ENCODE assay signal across 16 cellular contexts in genomic region chr15:99453646-99454045, GRCh38.
A peak's percentile ranks its signal among the peaks of the same experiment; 100 is the strongest.
DNase-seq lines count a peak whose midpoint lies in the region; ATAC-seq and TF ChIP-seq lines count a peak whose summit lies in the region.
"Had no signal": no experiment of that assay in that cellular context is flagged by ENCODE, and none has a peak within 500 bp of the region (broad histone marks: within the 10 kb centered on the region; RNA-seq: fewer than 3 reads in every experiment).

No MANE protein-coding gene starts in this region.

- no peak for ATAC-seq in HG03108 (IDR thresholded peaks at IDR 0.05; ENCODE audit: unreplicated experiment)
- ATAC-seq: activated CD8-positive, alpha-beta T cell treated with anti-CD3 and anti-CD28 coated beads for 36 hours; GM23338; stimulated activated effector memory CD8-positive, alpha-beta T cell treated with anti-CD3 and anti-CD28 coated beads, Interleukin-12 subunit alpha, Interleukin-12 subunit beta, amount 100 ng/mL, for 72 hours had no signal

- CTCF ChIA-PET in RWPE1 (lab: Yijun Ruan, JAX) = no interaction called here

- peak overlapping the region; percentile 27 to 88 for H3K4ac ChIP-seq in mesenchymal stem cell (ENCODE audit: low read depth in 1 of 2, low read length in 2 of 2)

- H3K23ac ChIP-seq in mesenchymal stem cell (ENCODE audit: low read length in 2 of 2) = no peak overlapping the region

- no peak overlapping the region for H3K4me3 ChIP-seq in mesenchymal stem cell (ENCODE audit: insufficient read depth in 1 of 2, low read depth in 1 of 2, low read length in 2 of 2)
- H3K4me3 ChIP-seq: GM23338, prostate gland had no signal

- peak overlapping the region in 1 of 2 experiments; percentile 100 for H2BK12ac ChIP-seq in mesenchymal stem cell (ENCODE audit: low read length in 2 of 2)

- H2AK5ac ChIP-seq in mesenchymal stem cell (ENCODE audit: low read length, severe bottlenecking) = no peak overlapping the region

- POLR2A ChIA-PET in RWPE1 (lab: Yijun Ruan, JAX; ENCODE audit: low non-redundant PET) = no interaction called here

- no peak overlapping the region for H2AFZ ChIP-seq in mesenchymal stem cell (ENCODE audit: low read depth, low read length)
- H2AFZ ChIP-seq: GM23338 had no signal

- no peak overlapping the region for H3K9ac ChIP-seq in mesenchymal stem cell (ENCODE audit: low read length)

- H4K8ac ChIP-seq in mesenchymal stem cell (ENCODE audit: low read length) = no peak overlapping the region

- H3K27ac ChIP-seq in RWPE1 (peak overlapping the region; percentile 99), mesenchymal stem cell (ENCODE audit: low read length, poor library complexity, severe bottlenecking) (no peak overlapping the region), substantia nigra (ENCODE audit: low read depth, low read length, poor library complexity, severe bottlenecking) (peak overlapping the region; percentile 77)

- H2BK120ac ChIP-seq in mesenchymal stem cell (ENCODE audit: low read depth, low read length) = no peak overlapping the region

- no peak overlapping the region for H2BK5ac ChIP-seq in mesenchymal stem cell (ENCODE audit: low read depth, low read length, poor library complexity, severe bottlenecking)

- TF ChIP-seq CTCF in RWPE1 (conservative IDR thresholded peaks at IDR 0.05; ENCODE audit: low read depth) = no peak
- no peak for TF ChIP-seq CTCF in nephron progenitor cell (IDR thresholded peaks at IDR 0.05)

- no peak overlapping the region for H3K4me2 ChIP-seq in mesenchymal stem cell (ENCODE audit: low read length, poor library complexity, severe bottlenecking)
- H3K4me2 ChIP-seq: GM23338 had no signal

- H2BK15ac ChIP-seq in mesenchymal stem cell (ENCODE audit: low read depth, poor library complexity, severe bottlenecking) = no peak overlapping the region

- no peaks in the 10 kb centered on the region for H3K9me3 ChIP-seq in mesenchymal stem cell (ENCODE audit: control insufficient read depth, low read length)
- H3K9me3 ChIP-seq: prostate gland had no signal

- intact Hi-C loops in dendritic cell treated with granulocyte-macrophage colony-stimulating factor and Interleukin-4, amounts not matched to agents 40 ng/mL and 50 ng/mL, for 4 days (cut with micrococcal nuclease) = loop anchor here (1.0 to 5.0 kb wide), 3 partner anchors 21 to 113 kb away; no protein-coding TSS in a partner anchor

- H3K4me1 Mint-ChIP-seq in dendritic cell treated with granulocyte-macrophage colony-stimulating factor and Interleukin-4, amounts not matched to agents 40 ng/mL and 50 ng/mL, for 4 days (ENCODE audit: low read depth) = peaks cover 72% of the 10 kb centered on the region
- H3K4me1 Mint-ChIP-seq in nephron progenitor cell = peaks cover 31% of the 10 kb centered on the region
- H3K4me1 Mint-ChIP-seq: GM23338 had no signal

- H3K36me3 ChIP-seq in mesenchymal stem cell (ENCODE audit: control insufficient read depth in 1 of 2, insufficient read depth in 2 of 2, low read depth in 1 of 2, low read length in 2 of 2) = no peaks in the 10 kb centered on the region
- H3K36me3 ChIP-seq: prostate gland had no signal

- H4K91ac ChIP-seq in mesenchymal stem cell (ENCODE audit: low read length) = peak overlapping the region; percentile 55

- no peaks in the 10 kb centered on the region for H3K9me3 Mint-ChIP-seq in dendritic cell treated with granulocyte-macrophage colony-stimulating factor and Interleukin-4, amounts not matched to agents 40 ng/mL and 50 ng/mL, for 4 days
- H3K9me3 Mint-ChIP-seq in nephron progenitor cell = peaks cover under 1% of the 10 kb centered on the region
- H3K9me3 Mint-ChIP-seq: activated CD8-positive, alpha-beta T cell treated with anti-CD3 and anti-CD28 coated beads for 36 hours had no signal

- H3K79me1 ChIP-seq in mesenchymal stem cell (replicated peaks; ENCODE audit: low read length, poor library complexity, severe bottlenecking) = no peaks in the 10 kb centered on the region

- DNase-seq in RWPE1 (ENCODE audit: low spot score) (no peak), mesenchymal stem cell (no peak), substantia nigra (lab: John Stamatoyannopoulos, UW) (no peak), NOMO-1 treated with DMSO at 0.1 percent for 48 hours (lab: John Stamatoyannopoulos, UW; ENCODE audit: unreplicated experiment) (no peak), nephron progenitor cell (no peak)
- DNase-seq: GF-D8, NCI-H774, SHP77, T1000 had no signal

- peak overlapping the region in 1 of 2 experiments; percentile 0 for H3K14ac ChIP-seq in mesenchymal stem cell (ENCODE audit: low read length in 2 of 2)

- H3K27ac Mint-ChIP-seq in dendritic cell treated with granulocyte-macrophage colony-stimulating factor and Interleukin-4, amounts not matched to agents 40 ng/mL and 50 ng/mL, for 4 days = peak overlapping the region; percentile 98
- H3K27ac Mint-ChIP-seq in nephron progenitor cell = no peak overlapping the region
- H3K27ac Mint-ChIP-seq: activated CD8-positive, alpha-beta T cell treated with anti-CD3 and anti-CD28 coated beads for 36 hours; activated naive CD4-positive, alpha-beta T cell treated with anti-CD3 and anti-CD28 coated beads, Interleukin-2, amount 50 U/mL, for 24 hours; GM23338; stimulated activated effector memory CD8-positive, alpha-beta T cell treated with anti-CD3 and anti-CD28 coated beads, Interleukin-12 subunit alpha, Interleukin-12 subunit beta, amount 100 ng/mL, for 72 hours had no signal

- H3K27me3 ChIP-seq in mesenchymal stem cell (ENCODE audit: control insufficient read depth in 1 of 2, insufficient read depth in 1 of 2, low read length in 2 of 2) = no peaks in the 10 kb centered on the region

- H3K4me3 Mint-ChIP-seq in dendritic cell treated with granulocyte-macrophage colony-stimulating factor and Interleukin-4, amounts not matched to agents 40 ng/mL and 50 ng/mL, for 4 days = peak overlapping the region; percentile 62
- no peak overlapping the region for H3K4me3 Mint-ChIP-seq in nephron progenitor cell
- H3K4me3 Mint-ChIP-seq: activated CD8-positive, alpha-beta T cell treated with anti-CD3 and anti-CD28 coated beads for 36 hours; activated naive CD4-positive, alpha-beta T cell treated with anti-CD3 and anti-CD28 coated beads, Interleukin-2, amount 50 U/mL, for 24 hours; GM23338; stimulated activated effector memory CD8-positive, alpha-beta T cell treated with anti-CD3 and anti-CD28 coated beads, Interleukin-12 subunit alpha, Interleukin-12 subunit beta, amount 100 ng/mL, for 72 hours had no signal

- peak overlapping the region; percentile 21 to 54 for H3K18ac ChIP-seq in mesenchymal stem cell (ENCODE audit: low read depth in 1 of 2, low read length in 2 of 2)

- peaks cover 26% of the 10 kb centered on the region for H3K4me1 ChIP-seq in mesenchymal stem cell (ENCODE audit: control insufficient read depth, insufficient read depth, low read depth, low read length)

- WGBS in mesenchymal stem cell = 95% methylated on average over 6 of the region's 6 CpGs

- H3K27me3 Mint-ChIP-seq in dendritic cell treated with granulocyte-macrophage colony-stimulating factor and Interleukin-4, amounts not matched to agents 40 ng/mL and 50 ng/mL, for 4 days = no peaks in the 10 kb centered on the region
- peaks cover 3% of the 10 kb centered on the region for H3K27me3 Mint-ChIP-seq in nephron progenitor cell (ENCODE audit: low read depth, poor library complexity)
- H3K27me3 Mint-ChIP-seq: activated CD8-positive, alpha-beta T cell treated with anti-CD3 and anti-CD28 coated beads for 36 hours; activated naive CD4-positive, alpha-beta T cell treated with anti-CD3 and anti-CD28 coated beads, Interleukin-2, amount 50 U/mL, for 24 hours had no signal

- H3K36me3 Mint-ChIP-seq in dendritic cell treated with granulocyte-macrophage colony-stimulating factor and Interleukin-4, amounts not matched to agents 40 ng/mL and 50 ng/mL, for 4 days (ENCODE audit: low read depth) = no peaks in the 10 kb centered on the region
- H3K36me3 Mint-ChIP-seq in nephron progenitor cell (ENCODE audit: low read depth) = no peaks in the 10 kb centered on the region
- H3K36me3 Mint-ChIP-seq: stimulated activated effector memory CD8-positive, alpha-beta T cell treated with anti-CD3 and anti-CD28 coated beads, Interleukin-12 subunit alpha, Interleukin-12 subunit beta, amount 100 ng/mL, for 72 hours had no signal
